ENCODE assay signal across 13 cellular contexts in the genomic region with DNA sequence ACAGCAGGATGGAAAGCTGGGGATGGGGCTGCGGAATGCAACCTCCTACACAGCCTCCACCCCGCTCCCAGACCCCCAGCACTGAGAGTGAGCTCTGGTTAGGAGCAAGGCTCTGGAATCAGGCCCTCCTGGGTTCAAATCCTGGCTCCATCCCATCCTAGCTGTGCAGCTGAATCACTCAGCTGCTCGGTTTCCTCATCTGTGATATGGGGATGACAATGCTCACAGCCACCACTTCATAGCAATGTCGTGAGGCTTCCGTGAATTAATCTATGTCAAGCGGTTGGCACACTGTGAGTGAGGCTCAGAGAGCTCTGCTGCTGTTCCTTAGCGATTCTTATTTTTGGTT. TPM values are rescaled to one million over a fixed set of nuclear protein-coding genes. Genes with fewer than 3 reads are reported as not detected.
A peak's percentile ranks its signal among the peaks of the same experiment; 100 is the strongest.
DNase-seq lines count a peak whose midpoint lies in the region; ATAC-seq and TF ChIP-seq lines count a peak whose summit lies in the region.
"Had no signal": no experiment of that assay in that cellular context is flagged by ENCODE, and none has a peak within 500 bp of the region (broad histone marks: within the 10 kb centered on the region; RNA-seq: fewer than 3 reads in every experiment).

No MANE protein-coding gene starts in this region.

- CTCF ChIA-PET in CD8-positive, alpha-beta T cell (lab: Charles Lee): interaction anchor here (1.0 to 1.3 kb wide), 2 partner anchors 26 to 37 kb away, joined by 4 to 9 read pairs; no protein-coding TSS in a partner anchor
- CTCF ChIA-PET in naive thymus-derived CD4-positive, alpha-beta T cell (lab: Charles Lee): interaction anchor here (0.6 kb wide), 1 partner anchor 120 kb away, joined by 3 read pairs; no protein-coding TSS in a partner anchor

- no peaks in the 10 kb centered on the region for H3K9me3 ChIP-seq in CD8-positive, alpha-beta T cell (ENCODE audit: low read length)
- H3K9me3 ChIP-seq in HUES6 (ENCODE audit: control insufficient read depth, insufficient read depth, low read depth, low read length): no peaks in the 10 kb centered on the region
- H3K9me3 ChIP-seq in naive thymus-derived CD4-positive, alpha-beta T cell (ENCODE audit: control insufficient read depth in 2 of 3, low read length in 3 of 3): no peaks in the 10 kb centered on the region
- H3K9me3 ChIP-seq: BE2C had no signal

- H3K4me1 ChIP-seq in CD8-positive, alpha-beta T cell (ENCODE audit: insufficient read depth, low read length): peaks cover 10% of the 10 kb centered on the region
- H3K4me1 ChIP-seq in HUES6 (ENCODE audit: control insufficient read depth, insufficient read depth, low read length): 0 out of 2 replicates have a peak, but pooled peaks cover 2% of the 10 kb centered on the region
- H3K4me1 ChIP-seq in naive thymus-derived CD4-positive, alpha-beta T cell (ENCODE audit: control insufficient read depth in 2 of 2, insufficient read depth in 2 of 2, low read length in 2 of 2): peaks cover 8 to 11% of the 10 kb centered on the region in 2 donors
- H3K4me1 ChIP-seq: BE2C had no signal

- peaks cover 6% of the 10 kb centered on the region for H3K27me3 ChIP-seq in CD8-positive, alpha-beta T cell (ENCODE audit: insufficient read depth, low read length)
- H3K27me3 ChIP-seq in HUES6 (ENCODE audit: control insufficient read depth, insufficient read depth, low read length): peaks cover 61% of the 10 kb centered on the region
- H3K27me3 ChIP-seq in naive thymus-derived CD4-positive, alpha-beta T cell (ENCODE audit: control insufficient read depth in 2 of 2, insufficient read depth in 2 of 2, low read length in 2 of 2): peaks cover 12 to 13% of the 10 kb centered on the region in 2 donors

- no peaks in the 10 kb centered on the region for H3K36me3 Mint-ChIP-seq in CD8-positive, alpha-beta T cell
- no peaks in the 10 kb centered on the region for H3K36me3 Mint-ChIP-seq in naive thymus-derived CD4-positive, alpha-beta T cell

- H3K4me1 Mint-ChIP-seq in CD8-positive, alpha-beta T cell (ENCODE audit: low read depth): peaks cover 15% of the 10 kb centered on the region
- H3K4me1 Mint-ChIP-seq in naive thymus-derived CD4-positive, alpha-beta T cell: peaks cover 6 to 20% (median 16%) of the 10 kb centered on the region in 7 donors

- intact Hi-C loops in CD8-positive, alpha-beta T cell (cut with DNase I, micrococcal nuclease): loop anchor here (1.0 to 5.0 kb wide), 2 partner anchors 11 to 32 kb away; no protein-coding TSS in a partner anchor
- intact Hi-C loops in naive thymus-derived CD4-positive, alpha-beta T cell (cut with micrococcal nuclease): loop anchor here in 1 of 2 donors (5.0 kb wide), 1 partner anchor 32 kb away; no protein-coding TSS in a partner anchor

- H3K36me3 ChIP-seq in CD8-positive, alpha-beta T cell (ENCODE audit: insufficient read depth, low read length): no peaks in the 10 kb centered on the region
- no peaks in the 10 kb centered on the region for H3K36me3 ChIP-seq in HUES6 (ENCODE audit: control insufficient read depth, insufficient read depth, low read length)
- no peaks in the 10 kb centered on the region for H3K36me3 ChIP-seq in naive thymus-derived CD4-positive, alpha-beta T cell (ENCODE audit: control insufficient read depth in 2 of 3, insufficient read depth in 3 of 3, low read length in 3 of 3)
- H3K36me3 ChIP-seq: BE2C had no signal

- peak overlapping the region; percentile 54 for H3K4me3 Mint-ChIP-seq in CD8-positive, alpha-beta T cell
- peak overlapping the region in 9 of 10 donors; percentile 23 to 86 (median 65) for H3K4me3 Mint-ChIP-seq in naive thymus-derived CD4-positive, alpha-beta T cell

- no peaks in the 10 kb centered on the region for H3K9me3 Mint-ChIP-seq in CD8-positive, alpha-beta T cell
- H3K9me3 Mint-ChIP-seq in naive thymus-derived CD4-positive, alpha-beta T cell: peaks cover 0 to 2% (median 0%) of the 10 kb centered on the region in 11 donors

- H3K27me3 Mint-ChIP-seq in CD8-positive, alpha-beta T cell (ENCODE audit: low read depth): peaks cover 33% of the 10 kb centered on the region
- peaks cover 28 to 60% (median 43%) of the 10 kb centered on the region in 5 donors for H3K27me3 Mint-ChIP-seq in naive thymus-derived CD4-positive, alpha-beta T cell

- no peak overlapping the region for H3K27ac ChIP-seq in CD8-positive, alpha-beta T cell (ENCODE audit: low read depth, low read length)
- no peak overlapping the region for H3K27ac ChIP-seq in HUES6 (ENCODE audit: low read depth, low read length)
- H3K27ac ChIP-seq in naive thymus-derived CD4-positive, alpha-beta T cell (ENCODE audit: low read depth, low read length): no peak overlapping the region

- H3K4me3 ChIP-seq in CD8-positive, alpha-beta T cell (ENCODE audit: low read depth, low read length): no peak overlapping the region
- peak overlapping the region; percentile 62 for H3K4me3 ChIP-seq in HUES6 (ENCODE audit: low read depth, low read length)
- H3K4me3 ChIP-seq in naive thymus-derived CD4-positive, alpha-beta T cell (ENCODE audit: low read length): no peak overlapping the region

- no peak for DNase-seq in CD8-positive, alpha-beta T cell
- DNase-seq in cerebellum (ENCODE audit: low spot score): peak; percentile 29
- DNase-seq in naive thymus-derived CD4-positive, alpha-beta T cell: no peak
- DNase-seq in NCI-H1417 treated with DMSO at 0.1 percent for 48 hours (lab: John Stamatoyannopoulos, UW): no peak
- no peak for DNase-seq in amniotic stem cell (lab: John Stamatoyannopoulos, UW)
- DNase-seq in NCI-H2081 (lab: John Stamatoyannopoulos, UW): no peak
- DNase-seq: BE2C, KG1, NCI-H2029 treated with DMSO at 0.1 percent for 48 hours had no signal

- no peak for ATAC-seq in CD8-positive, alpha-beta T cell
- ATAC-seq in naive thymus-derived CD4-positive, alpha-beta T cell: no peak
- no peak for ATAC-seq in HG03520 (IDR thresholded peaks at IDR 0.05; ENCODE audit: unreplicated experiment)

- H3K27ac Mint-ChIP-seq in CD8-positive, alpha-beta T cell: no peak overlapping the region
- peak overlapping the region in 1 of 9 donors; percentile 32 for H3K27ac Mint-ChIP-seq in naive thymus-derived CD4-positive, alpha-beta T cell

- no peak for TF ChIP-seq CTCF in CD8-positive, alpha-beta T cell (IDR thresholded peaks at IDR 0.05)

- no peak overlapping the region for H3K9ac ChIP-seq in HUES6 (ENCODE audit: low read length)

- POLR2A ChIA-PET in CD8-positive, alpha-beta T cell (lab: Charles Lee): no interaction called here
- POLR2A ChIA-PET in naive thymus-derived CD4-positive, alpha-beta T cell (lab: Charles Lee): no interaction called here

RNA-seq across cellular contexts. Expression of a gene that starts 0.5 kb away (rescaled TPM):
- total RNA-seq in CD8-positive, alpha-beta T cell: not detected
- total RNA-seq in cerebellum: not detected
- total RNA-seq in naive thymus-derived CD4-positive, alpha-beta T cell: not detected
- polyA plus RNA-seq in naive thymus-derived CD4-positive, alpha-beta T cell: not detected
- total RNA-seq: dermis microvascular lymphatic vessel endothelial cell, posterior vena cava had no signal

RNA-seq across cellular contexts. Expression of a gene that starts 40.9 kb away (rescaled TPM):
- total RNA-seq in CD8-positive, alpha-beta T cell: 1 to 10 TPM; 6.4 to 7.8 TPM
- 4.5 TPM for total RNA-seq in cerebellum
- 10 to 100 TPM in 4 of 5 experiments, 1 to 10 TPM in 1; 9.3 to 17.5 (median 12.7) TPM for total RNA-seq in naive thymus-derived CD4-positive, alpha-beta T cell
- polyA plus RNA-seq in naive thymus-derived CD4-positive, alpha-beta T cell: 1 to 10 TPM; 1.0 to 1.9 TPM

RNA-seq across cellular contexts. Expression of a gene that starts 52.4 kb away (rescaled TPM):
- not detected for total RNA-seq in CD8-positive, alpha-beta T cell
- 6.4 TPM for total RNA-seq in cerebellum
- under 1 TPM in 3 of 5 experiments, not detected in 2; 0.35 to 0.48 (median 0.39) TPM for total RNA-seq in naive thymus-derived CD4-positive, alpha-beta T cell
- polyA plus RNA-seq in naive thymus-derived CD4-positive, alpha-beta T cell: not detected
